In the genomic region with DNA sequence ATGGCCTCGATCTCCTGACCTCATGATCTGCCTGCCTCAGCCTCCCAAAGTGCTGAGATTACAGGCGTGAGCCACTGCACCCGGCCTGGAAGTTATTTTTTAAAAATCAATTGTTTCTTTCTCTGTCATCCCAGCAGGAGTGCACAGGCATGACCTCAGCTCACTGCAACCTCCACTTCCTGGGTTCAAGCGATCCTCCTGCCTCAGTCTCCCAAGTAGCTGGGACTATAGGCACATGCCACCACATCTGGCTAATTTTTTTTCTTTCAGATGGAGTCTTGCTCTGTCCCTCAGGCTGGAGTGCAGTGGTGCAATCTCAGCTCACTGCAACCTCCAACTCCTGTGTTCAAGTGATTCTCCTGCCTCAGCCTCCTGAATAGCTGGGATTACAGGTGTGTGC, we compare ENCODE assay signal across 5 cellular contexts. TPM values are rescaled to one million over a fixed set of nuclear protein-coding genes. Genes with fewer than 3 reads are reported as not detected.
"Had no signal": no experiment of that assay in that cellular context is flagged by ENCODE, and none has a peak within 500 bp of the region (broad histone marks: within the 10 kb centered on the region; RNA-seq: fewer than 3 reads in every experiment).

No MANE protein-coding gene starts in this region.

RNA-seq across cellular contexts. Expression of gene ZG16, which starts 9.1 kb away (rescaled TPM):
- total RNA-seq: HT-29, HT1080, IMR-90 had no signal
- polyA plus RNA-seq: IgD-negative memory B cell, IMR-90, K562 had no signal

RNA-seq across cellular contexts. Expression of gene PRRT2, which starts 24.8 kb away (rescaled TPM):
- total RNA-seq: HT-29 had no signal
- polyA plus RNA-seq: IgD-negative memory B cell had no signal
